ENCODE assay signal across 8 cellular contexts in the genomic region with DNA sequence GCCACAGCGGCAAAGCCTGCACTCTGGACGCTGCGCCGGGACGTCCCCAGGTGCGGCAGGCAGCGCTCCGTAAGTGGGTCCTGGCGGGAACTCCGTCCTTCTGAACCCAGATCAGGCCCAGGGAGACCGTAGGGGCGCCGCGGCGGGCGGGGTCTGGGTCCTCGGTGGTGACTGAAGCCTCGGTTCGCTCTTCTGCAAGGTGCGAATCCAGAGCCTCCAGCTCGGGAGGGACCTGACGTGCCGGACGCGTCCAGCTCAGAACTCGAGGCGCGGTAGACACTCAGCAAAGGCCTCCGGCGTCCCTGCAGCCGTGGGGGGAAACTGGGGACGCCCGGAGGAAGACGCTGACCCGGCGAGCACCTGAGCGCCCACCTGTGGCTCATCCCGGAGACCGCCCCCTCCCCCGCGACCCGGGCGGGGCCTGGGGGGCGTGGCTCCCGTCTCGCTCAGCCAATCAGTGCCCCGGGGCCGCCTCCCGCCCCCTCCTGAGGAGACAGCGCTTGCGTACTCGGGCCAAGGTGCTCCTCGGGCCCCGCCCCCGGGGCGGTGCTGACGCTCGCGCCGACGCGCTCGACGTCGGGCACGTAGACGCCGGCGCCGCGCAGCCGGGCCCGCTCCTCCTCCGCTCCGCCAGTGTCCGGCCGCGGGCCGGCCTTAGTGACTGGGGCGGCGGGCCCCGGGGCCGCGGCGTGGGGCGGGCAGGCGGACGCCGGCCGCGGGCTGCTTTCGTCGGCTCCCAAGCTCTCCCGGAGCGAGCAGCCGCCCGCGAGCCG. TPM values are rescaled to one million over a fixed set of nuclear protein-coding genes. Genes with fewer than 3 reads are reported as not detected.
DNase-seq lines count a peak whose midpoint lies in the region; ATAC-seq and TF ChIP-seq lines count a peak whose summit lies in the region.

A gene (plus strand): TSS at position 587 of the 773 bp plus-strand sequence. CDS start 1,483 bp downstream, outside the sequence.

- H3K27me3 Mint-ChIP-seq in activated T-helper 17 cell treated with anti-CD3 and anti-CD28 coated beads, Interleukin-2, amount 50 U/mL, for 72 hours: peaks cover 7% of the 10 kb centered on the region
- peaks cover 7 to 9% of the 10 kb centered on the region in 2 donors for H3K27me3 Mint-ChIP-seq in natural killer cell (ENCODE audit: low read depth in 2 of 2)

- POLR2A ChIA-PET in RWPE1 (lab: Yijun Ruan, JAX; ENCODE audit: low non-redundant PET): interaction anchor here (0.6 to 1.0 kb wide), 3 partner anchors 65 to 1241 kb away, joined by 3 to 4 read pairs (median 4); no protein-coding TSS in a partner anchor

- H3K9me3 Mint-ChIP-seq in activated T-helper 17 cell treated with anti-CD3 and anti-CD28 coated beads, Interleukin-2, amount 50 U/mL, for 72 hours: no peaks in the 10 kb centered on the region
- H3K9me3 Mint-ChIP-seq in natural killer cell: no peaks in the 10 kb centered on the region

- peaks cover 14% of the 10 kb centered on the region for H3K4me1 Mint-ChIP-seq in activated T-helper 17 cell treated with anti-CD3 and anti-CD28 coated beads, Interleukin-2, amount 50 U/mL, for 72 hours
- H3K4me1 Mint-ChIP-seq in natural killer cell: peaks cover 28 to 29% of the 10 kb centered on the region in 2 donors

- TF ChIP-seq CTCF in LNCaP clone FGC (IDR thresholded peaks at IDR 0.05; ENCODE audit: control insufficient read depth, extremely low read depth, insufficient read depth) (peak; percentile 32), RWPE1 (conservative IDR thresholded peaks at IDR 0.05; ENCODE audit: low read depth) (no peak), natural killer cell (IDR thresholded peaks at IDR 0.05) (no peak)

- CTCF ChIA-PET in RWPE1 (lab: Yijun Ruan, JAX): no interaction called here

- intact Hi-C loops in natural killer cell (cut with micrococcal nuclease): loop anchor here (1.0 kb wide), 1 partner anchor 67 kb away; a partner anchor contains a TSS

- DNase-seq in ELF-1 (ENCODE audit: low read depth, low spot score) (peak; percentile 98), H4 (ENCODE audit: low spot score) (peak; percentile 85), LNCaP clone FGC (ENCODE audit: low read depth) (peak; percentile 83), RWPE1 (ENCODE audit: low spot score) (peak; percentile 98), fibroblast of peridontal ligament (ENCODE audit: extremely low read depth) (peak; percentile 87), natural killer cell (peak; percentile 94)
- peak; percentile 92 to 96 (median 94) for DNase-seq in stimulated activated naive CD4-positive, alpha-beta T cell (lab: John Stamatoyannopoulos, UW)

- peak within 1 kb of the TSS; percentile 72 for H3K27ac ChIP-seq in RWPE1

- peaks cover 36% of the 10 kb centered on the region for H3K36me3 Mint-ChIP-seq in activated T-helper 17 cell treated with anti-CD3 and anti-CD28 coated beads, Interleukin-2, amount 50 U/mL, for 72 hours (ENCODE audit: low read depth)
- H3K36me3 Mint-ChIP-seq in natural killer cell: no peaks in the 10 kb centered on the region

- H3K4me3 Mint-ChIP-seq in activated T-helper 17 cell treated with anti-CD3 and anti-CD28 coated beads, Interleukin-2, amount 50 U/mL, for 72 hours: peak within 1 kb of the TSS; percentile 94
- H3K4me3 Mint-ChIP-seq in natural killer cell: peak within 1 kb of the TSS; percentile 95

- H3K27ac Mint-ChIP-seq in activated T-helper 17 cell treated with anti-CD3 and anti-CD28 coated beads, Interleukin-2, amount 50 U/mL, for 72 hours: peak within 1 kb of the TSS; percentile 85
- H3K27ac Mint-ChIP-seq in natural killer cell: peak within 1 kb of the TSS; percentile 81 to 85

- peak; percentile 94 for ATAC-seq in activated T-helper 17 cell treated with anti-CD3 and anti-CD28 coated beads, Interleukin-2, amount 50 U/mL, for 72 hours (replicated peaks)
- ATAC-seq in natural killer cell: peak; percentile 93 to 98 (median 94)

- peak within 1 kb of the TSS; percentile 98 for H3K4me3 ChIP-seq in LNCaP clone FGC (ENCODE audit: low read depth, low read length)

RNA-seq across cellular contexts. Expression of the gene that starts here (rescaled TPM):
- 14.8 and 17.6 TPM in 2 replicates for total RNA-seq in H4 (2014; rRNA removed; shearing (Covaris generic))
- total RNA-seq in activated T-helper 17 cell treated with anti-CD3 and anti-CD28 coated beads, Interleukin-2, amount 50 U/mL, for 72 hours: 10 to 100 TPM; 34.0 to 44.5 TPM
- 10 to 100 TPM; 42.1 to 75.4 (median 51.7) TPM for total RNA-seq in natural killer cell

Comparison
In these comparisons a context has a peak if more than half of its experiments do, and no peak if none do; other contexts are left out.
1. Peak in every context shown above with its lines: DNase-seq, ATAC-seq, H3K4me3 ChIP-seq and H3K27ac ChIP-seq.